In the genomic region with DNA sequence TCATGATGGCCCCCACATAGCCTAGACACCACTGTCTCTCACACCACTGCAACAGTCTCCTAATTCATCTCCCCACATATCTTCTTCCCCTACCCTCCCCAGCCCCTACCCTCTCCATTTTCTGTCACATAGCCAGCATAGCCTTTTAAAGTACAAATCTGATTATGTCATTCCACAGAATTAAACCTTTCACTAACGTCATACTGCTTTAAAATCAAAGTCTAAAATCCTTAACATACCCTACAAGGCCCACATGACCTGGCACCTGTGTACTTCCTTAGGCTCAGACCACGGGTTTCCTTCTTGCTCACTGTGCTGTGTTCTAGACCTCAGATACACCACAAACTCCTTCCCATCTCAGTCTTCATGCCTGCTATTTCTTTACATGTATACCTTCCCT, we compare ENCODE assay signal across 11 cellular contexts. TPM values are rescaled to one million over a fixed set of nuclear protein-coding genes. Genes with fewer than 3 reads are reported as not detected.
DNase-seq lines count a peak whose midpoint lies in the region; ATAC-seq and TF ChIP-seq lines count a peak whose summit lies in the region.
"Had no signal": no experiment of that assay in that cellular context is flagged by ENCODE, and none has a peak within 500 bp of the region (broad histone marks: within the 10 kb centered on the region; RNA-seq: fewer than 3 reads in every experiment).

No MANE protein-coding gene starts in this region.

- no peak overlapping the region for H3K4me3 ChIP-seq in tibial nerve
- H3K4me3 ChIP-seq: BLaER1 treated with 17β-estradiol and CSF1 and Interleukin-3, amounts not matched to agents 10 nM and 100 nM had no signal

- H3K36me3 ChIP-seq in tibial nerve, result peaks cover 0 to 34% (median 0%) of the 10 kb centered on the region in 3 donors

- ATAC-seq in HG02870 (IDR thresholded peaks at IDR 0.05; ENCODE audit: unreplicated experiment), result peak; percentile 86
- ATAC-seq in activated T-helper 17 cell treated with anti-CD3 and anti-CD28 coated beads, Interleukin-2, amount 50 U/mL, for 72 hours (replicated peaks), result peak; percentile 99

- no peaks in the 10 kb centered on the region for H3K27me3 ChIP-seq in tibial nerve
- H3K27me3 ChIP-seq: BLaER1 treated with 17β-estradiol and CSF1 and Interleukin-3, amounts not matched to agents 10 nM and 100 nM had no signal

- TF ChIP-seq EP300 in tibial nerve (IDR thresholded peaks at IDR 0.05), result no peak

- WGBS in tibial nerve, 2 donors, result 74 to 83% methylated on average over 2 of the region's 2 CpGs

- H3K9me3 ChIP-seq in tibial nerve, result no peaks in the 10 kb centered on the region
- H3K9me3 ChIP-seq: BLaER1 treated with 17β-estradiol and CSF1 and Interleukin-3, amounts not matched to agents 10 nM and 100 nM had no signal

- DNase-seq in stimulated activated naive CD4-positive, alpha-beta T cell (lab: John Stamatoyannopoulos, UW), result peak in 5 of 6 experiments; percentile 4 to 54 (median 31)
- DNase-seq in stimulated activated naive CD4-positive, alpha-beta T cell treated with Interleukin-2 at 50 U/mL for 16 hours (lab: John Stamatoyannopoulos, UW), result no peak
- DNase-seq in LoVo (ENCODE audit: low spot score) (no peak), tibial nerve (ENCODE audit: low spot score in 2 of 2) (no peak), kidney glomerular epithelial cell (lab: John Stamatoyannopoulos, UW) (no peak), COR-L47 (lab: John Stamatoyannopoulos, UW) (no peak)
- DNase-seq: dermis blood vessel endothelial cell, mammary epithelial cell had no signal

- H3K4me3 Mint-ChIP-seq in activated T-helper 17 cell treated with anti-CD3 and anti-CD28 coated beads, Interleukin-2, amount 50 U/mL, for 72 hours, result no peak overlapping the region

- peaks cover 0 to 9% (median 2%) of the 10 kb centered on the region in 4 donors for H3K4me1 ChIP-seq in tibial nerve

- no peak overlapping the region for H3K27ac Mint-ChIP-seq in activated T-helper 17 cell treated with anti-CD3 and anti-CD28 coated beads, Interleukin-2, amount 50 U/mL, for 72 hours

- no peaks in the 10 kb centered on the region for H3K9me3 Mint-ChIP-seq in activated T-helper 17 cell treated with anti-CD3 and anti-CD28 coated beads, Interleukin-2, amount 50 U/mL, for 72 hours

- peaks cover 6% of the 10 kb centered on the region for H3K4me1 Mint-ChIP-seq in activated T-helper 17 cell treated with anti-CD3 and anti-CD28 coated beads, Interleukin-2, amount 50 U/mL, for 72 hours

- H3K27ac ChIP-seq in tibial nerve, result no peak overlapping the region
- H3K27ac ChIP-seq: BLaER1 treated with 17β-estradiol and CSF1 and Interleukin-3, amounts not matched to agents 10 nM and 100 nM had no signal

- TF ChIP-seq POLR2A in tibial nerve (IDR thresholded peaks at IDR 0.05), result no peak

- H3K36me3 Mint-ChIP-seq in activated T-helper 17 cell treated with anti-CD3 and anti-CD28 coated beads, Interleukin-2, amount 50 U/mL, for 72 hours (ENCODE audit: low read depth), result peaks cover 5% of the 10 kb centered on the region

- H3K27me3 Mint-ChIP-seq in activated T-helper 17 cell treated with anti-CD3 and anti-CD28 coated beads, Interleukin-2, amount 50 U/mL, for 72 hours, result no peaks in the 10 kb centered on the region

- TF ChIP-seq CTCF in tibial nerve (IDR thresholded peaks at IDR 0.05), result no peak

RNA-seq across cellular contexts. Expression of gene OSTM1, which starts 5.9 kb away (rescaled TPM):
- total RNA-seq in activated T-helper 17 cell treated with anti-CD3 and anti-CD28 coated beads, Interleukin-2, amount 50 U/mL, for 72 hours, result 10 to 100 TPM; 10.1 to 19.3 TPM
- 100 to 1,000 TPM in 2 of 4 donors, 10 to 100 TPM in 2; 49.8 to 136 (median 96.0) TPM for total RNA-seq in tibial nerve

Comparison
In these comparisons a context has a peak if more than half of its experiments do, and no peak if none do; other contexts are left out.
1. DNase-seq: peak in stimulated activated naive CD4-positive, alpha-beta T cell (5 of 6); none in stimulated activated naive CD4-positive, alpha-beta T cell treated with Interleukin-2 at 50 U/mL for 16 hours (single experiment), LoVo (single experiment), tibial nerve (0 of 2), kidney glomerular epithelial cell (single experiment) and COR-L47 (single experiment).